In the genomic region with DNA sequence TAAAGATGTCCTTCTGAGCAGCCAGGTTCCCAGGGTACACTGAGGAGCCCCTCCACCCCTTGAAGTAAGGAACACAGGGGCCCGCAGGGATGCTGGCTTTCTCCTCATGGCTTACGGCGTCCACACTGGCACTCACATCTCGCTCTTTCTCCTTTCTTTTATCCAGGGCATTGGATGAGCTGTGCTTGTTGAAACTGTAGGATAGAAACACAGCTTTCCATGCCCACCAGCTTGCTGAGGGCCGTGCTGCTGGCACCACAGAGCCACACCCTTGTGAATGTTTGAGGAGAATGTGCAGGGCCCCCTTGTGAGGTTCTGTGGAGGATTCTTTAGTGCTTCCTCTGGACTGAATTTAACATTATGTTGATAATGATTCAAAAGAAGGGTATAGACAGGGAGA, we compare ENCODE assay signal across 7 cellular contexts. TPM values are rescaled to one million over a fixed set of nuclear protein-coding genes. Genes with fewer than 3 reads are reported as not detected.
"Had no signal": no experiment of that assay in that cellular context is flagged by ENCODE, and none has a peak within 500 bp of the region (broad histone marks: within the 10 kb centered on the region; RNA-seq: fewer than 3 reads in every experiment).

No MANE protein-coding gene starts in this region.

- H3K4me3 ChIP-seq: GM23248, HAP-1, K562 had no signal

- H3K36me3 ChIP-seq: HAP-1 had no signal

- H3K27ac ChIP-seq: GM23248 had no signal

- H3K9me3 ChIP-seq: HAP-1 had no signal

- DNase-seq: GM23248, GOT3, HFFc6, IMR-90 had no signal

- H3K4me1 ChIP-seq: HAP-1 had no signal

- ATAC-seq: HCT116, K562 had no signal

RNA-seq across cellular contexts. Expression of gene B3GAT1, which starts 51.7 kb away (rescaled TPM):
- total RNA-seq: GM23248, HFFc6, IMR-90 had no signal
- polyA plus RNA-seq: GM23248, IMR-90 had no signal
